In the genomic region with DNA sequence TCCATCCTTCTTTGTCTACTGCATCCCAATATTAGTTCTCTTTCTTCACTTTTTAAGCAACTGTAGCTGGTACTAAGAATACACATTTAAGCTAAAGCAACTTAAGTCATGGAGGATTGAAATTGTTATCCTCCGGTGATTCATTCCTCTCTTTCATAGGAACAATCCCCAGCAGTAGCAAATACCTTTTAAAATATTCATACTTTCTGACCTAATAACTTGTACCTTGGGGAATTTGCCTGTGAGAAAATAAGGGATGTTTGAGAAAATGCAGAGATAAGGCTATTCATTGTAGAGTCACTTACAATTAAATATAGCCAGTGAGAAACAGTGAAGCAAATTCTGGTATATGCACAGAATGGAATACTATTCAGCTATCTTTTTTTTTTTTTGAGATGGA, we compare ENCODE assay signal across 20 cellular contexts.
DNase-seq lines count a peak whose midpoint lies in the region; ATAC-seq and TF ChIP-seq lines count a peak whose summit lies in the region.
"Had no signal": no experiment of that assay in that cellular context is flagged by ENCODE, and none has a peak within 500 bp of the region (broad histone marks: within the 10 kb centered on the region; RNA-seq: fewer than 3 reads in every experiment).

No MANE protein-coding gene starts in this region.

- H3K4me3 ChIP-seq in AG04449 (ENCODE audit: low read depth, low read length) (no peak overlapping the region), astrocyte of the spinal cord (ENCODE audit: low read depth, low read length) (no peak overlapping the region)
- H3K4me3 ChIP-seq: heart left ventricle had no signal

- H3K27me3 ChIP-seq in foreskin keratinocyte = no peaks in the 10 kb centered on the region
- H3K27me3 ChIP-seq: heart left ventricle had no signal

- TF ChIP-seq CTCF in AG04449 (IDR thresholded peaks at IDR 0.05; ENCODE audit: insufficient read depth, low read length, missing control alignments) (no peak), astrocyte of the spinal cord (IDR thresholded peaks at IDR 0.05; ENCODE audit: low read depth, low read length) (no peak), foreskin keratinocyte (conservative IDR thresholded peaks at IDR 0.05) (no peak)

- POLR2A ChIA-PET in AG04449 (lab: Yijun Ruan, JAX) = no interaction called here

- CTCF ChIA-PET in AG04449 (lab: Yijun Ruan, JAX) = interaction anchor here (0.5 to 0.9 kb wide), 3 partner anchors 27 to 834 kb away, joined by 3 to 5 read pairs (median 3); no protein-coding TSS in a partner anchor

- ATAC-seq in foreskin keratinocyte = peak; percentile 25
- ATAC-seq in HG03439 (IDR thresholded peaks at IDR 0.05; ENCODE audit: unreplicated experiment) = no peak
- ATAC-seq: HepG2 had no signal

- no peak overlapping the region for H3K27ac ChIP-seq in foreskin keratinocyte
- H3K27ac ChIP-seq: heart left ventricle had no signal

- in situ Hi-C loops in astrocyte of the spinal cord (cut with HindIII; ENCODE audit: low sequenced_read_pairs) = no loop called here

- DNase-seq in AG04449 (ENCODE audit: low read depth, low spot score) (peak; percentile 72), HCEC 1CT (peak; percentile 43), astrocyte of the spinal cord (ENCODE audit: low read depth, low spot score) (peak; percentile 77), foreskin keratinocyte (peak; percentile 38 to 63), SIG-M5 treated with dmso at 0.1 percent for 504 hours (lab: John Stamatoyannopoulos, UW; ENCODE audit: unreplicated experiment) (no peak), NCI-H128 (lab: John Stamatoyannopoulos, UW; ENCODE audit: unreplicated experiment) (no peak), NOMO-1 treated with dmso at 0.1 percent for 144 hours (lab: John Stamatoyannopoulos, UW; ENCODE audit: unreplicated experiment) (no peak)
- DNase-seq: activated CD4-positive, alpha-beta memory T cell treated with anti-CD3 and anti-CD28 coated beads for 36 hours; Caco-2; GDM1; H7; heart left ventricle; islet precursor cell; mesendoderm; NCI-H2029 treated with DMSO at 0.1 percent for 48 hours; NCI-H524 treated with DMSO at 0.1 percent for 48 hours; nephron progenitor cell; retina had no signal

- H3K4me1 ChIP-seq in foreskin keratinocyte = no peaks in the 10 kb centered on the region
- H3K4me1 ChIP-seq: Caco-2, heart left ventricle had no signal

Comparison
In these comparisons a context has a peak if more than half of its experiments do, and no peak if none do; other contexts are left out.
1. DNase-seq: peak in AG04449 (single experiment), HCEC 1CT (single experiment), astrocyte of the spinal cord (single experiment) and foreskin keratinocyte (2 of 2); none in SIG-M5 treated with dmso at 0.1 percent for 504 hours (single experiment), NCI-H128 (single experiment) and NOMO-1 treated with dmso at 0.1 percent for 144 hours (single experiment).